In the genomic region with DNA sequence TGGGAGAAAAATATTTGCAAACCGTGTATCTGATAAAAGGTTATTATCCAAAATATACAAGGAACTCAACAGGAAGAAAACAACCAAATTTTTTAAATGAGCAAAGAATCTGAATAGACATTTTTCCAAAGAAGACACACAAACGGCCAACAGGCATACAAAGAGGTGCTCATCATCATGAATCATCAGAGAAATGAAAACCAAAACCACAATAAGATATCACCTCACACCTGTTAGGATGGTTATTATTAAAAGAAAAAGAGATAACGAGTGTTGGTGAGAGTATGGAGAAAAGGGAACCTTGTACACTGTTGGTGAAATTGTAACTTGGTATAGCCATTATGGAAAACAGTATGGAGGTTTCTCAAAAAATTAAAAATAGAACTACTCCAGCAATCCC, we compare ENCODE assay signal across 25 cellular contexts.
"Had no signal": no experiment of that assay in that cellular context is flagged by ENCODE, and none has a peak within 500 bp of the region (broad histone marks: within the 10 kb centered on the region; RNA-seq: fewer than 3 reads in every experiment).

No MANE protein-coding gene starts in this region.

- H3K4me3 ChIP-seq: body of pancreas, colonic mucosa, left lung, tibial nerve had no signal

- H3K9me3 ChIP-seq: body of pancreas, colonic mucosa, left lung, tibial nerve had no signal

- ATAC-seq: activated CD8-positive, alpha-beta T cell treated with anti-CD3 and anti-CD28 coated beads for 36 hours; activated T-helper 17 cell treated with anti-CD3 and anti-CD28 coated beads, Interleukin-2, amount 50 U/mL, for 72 hours; body of pancreas; left lung had no signal

- H3K27me3 ChIP-seq: body of pancreas, colonic mucosa, left lung, tibial nerve had no signal

- H3K4me1 ChIP-seq: body of pancreas, colonic mucosa, left lung, tibial nerve had no signal

- H3K27ac ChIP-seq: body of pancreas, colonic mucosa, left lung, tibial nerve had no signal

- DNase-seq: activated CD4-positive, alpha-beta T cell treated with anti-CD3 and anti-CD28 coated beads, Interleukin-2, amount 10 ng/mL, durations not matched to agents 24 days and 14 days; activated CD4-positive, CD25-positive, alpha-beta regulatory T cell; activated CD8-positive, alpha-beta T cell treated with anti-CD3 and anti-CD28 coated beads for 36 hours; activated naive CD4-positive, alpha-beta T cell; activated naive CD8-positive, alpha-beta T cell treated with anti-CD3 and anti-CD28 coated beads for 36 hours; activated T-cell treated with anti-CD3 and anti-CD28 coated beads, Interleukin-2, amount 50 U/mL, for 1 hour; amniotic stem cell; body of pancreas; colonic mucosa; endodermal cell; hypothalamus; kidney; left lung; occipital lobe; posterior cingulate gyrus; stimulated activated CD4-positive, alpha-beta T cell treated with anti-CD3 and anti-CD28 coated beads, Interleukin-12 subunit alpha, Interleukin-12 subunit beta, amount 100 ng/mL, for 4 hours; stimulated activated CD4-positive, alpha-beta T cell treated with anti-CD3 and anti-CD28 coated beads, Interleukin-1b, Interleukin-23, amount 100 ng/mL, for 48 hours; stimulated activated CD8-positive, alpha-beta memory T cell treated with anti-CD3 and anti-CD28 coated beads, Interleukin-4, amount 100 ng/mL, for 48 hours; stimulated activated naive CD4-positive, alpha-beta T cell treated with Interleukin-2 at 50 U/mL for 16 hours; substantia nigra; T-helper 9 cell had no signal

- FAIRE-seq: frontal cortex, kidney, urothelium cell line had no signal

- H3K36me3 ChIP-seq: colonic mucosa, left lung, tibial nerve had no signal
